Comparison of ENCODE assay signal across 1 cellular context in the genomic region with DNA sequence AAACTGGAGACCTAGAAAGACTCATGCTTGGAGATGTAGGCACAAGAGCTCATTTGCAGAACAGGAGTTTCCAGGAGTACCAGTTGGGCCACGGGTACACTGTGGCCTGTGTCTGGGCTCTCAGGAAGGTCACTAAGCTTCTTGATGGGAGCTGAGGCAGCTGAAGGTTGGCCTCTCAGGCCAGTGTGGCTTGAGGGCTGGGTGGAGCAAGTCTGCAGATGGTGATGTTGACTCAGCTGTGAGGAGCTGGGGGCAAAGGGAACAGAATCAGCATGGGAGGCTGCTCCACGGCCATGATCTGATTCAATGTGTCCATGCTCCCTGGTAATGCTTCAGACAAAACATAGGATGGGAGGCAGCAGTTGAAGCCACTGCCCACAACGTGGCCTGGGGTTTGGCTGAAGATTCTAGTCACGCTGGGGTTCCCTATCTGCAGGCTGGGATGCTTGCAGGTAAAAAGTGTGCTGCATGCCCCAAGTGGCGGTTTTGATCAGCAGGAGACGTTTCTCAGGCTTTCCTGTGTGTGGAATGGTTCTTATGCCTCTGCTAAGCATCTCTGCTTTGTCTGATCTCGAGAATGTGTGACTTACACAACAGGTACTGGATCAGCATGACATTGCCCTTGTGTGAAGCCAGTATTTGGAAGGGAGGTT.
TF ChIP-seq lines count a peak whose summit lies in the region.

No MANE protein-coding gene starts in this region.

TF ChIP-seq in H1, 55 proteins besides CTCF, POLR2A, EP300 and RAD21:
- TF ChIP-seq GABPA (IDR thresholded peaks at IDR 0.05; ENCODE audit: borderline replicate concordance, insufficient read depth, low read length) (no peak), KDM4A (IDR thresholded peaks at IDR 0.05; ENCODE audit: low read depth, low read length, severe bottlenecking) (no peak), EGR1 (IDR thresholded peaks at IDR 0.05; ENCODE audit: borderline replicate concordance, low read depth, low read length) (no peak), CHD2 (IDR thresholded peaks at IDR 0.05; ENCODE audit: low read length) (no peak), SUZ12 (IDR thresholded peaks at IDR 0.05; ENCODE audit: low read length) (no peak), BCL11A (IDR thresholded peaks at IDR 0.05; ENCODE audit: low read depth in 2 of 2, low read length in 2 of 2) (no peak), POU5F1 (IDR thresholded peaks at IDR 0.05; ENCODE audit: low read depth, low read length) (no peak)
TF ChIP-seq in H1: peak in this region for 0.
